ENCODE assay signal across 19 cellular contexts in genomic region chr17:13462673-13463124, GRCh38.
"Had no signal": no experiment of that assay in that cellular context is flagged by ENCODE, and none has a peak within 500 bp of the region (broad histone marks: within the 10 kb centered on the region; RNA-seq: fewer than 3 reads in every experiment).

No MANE protein-coding gene starts in this region.

- H3K4me3 Mint-ChIP-seq: central memory CD8-positive, alpha-beta T cell; natural killer cell treated with Interleukin-12 subunit alpha and Interleukin-12 subunit beta and Interleukin-15 and Interleukin-18, amount 100 ng/mL, for 72 hours had no signal

- H3K4me1 Mint-ChIP-seq: central memory CD8-positive, alpha-beta T cell had no signal

- H3K36me3 ChIP-seq: gastroesophageal sphincter had no signal

- H3K36me3 Mint-ChIP-seq: natural killer cell treated with Interleukin-12 subunit alpha and Interleukin-12 subunit beta and Interleukin-15 and Interleukin-18, amount 100 ng/mL, for 72 hours had no signal

- H3K9me3 ChIP-seq: gastroesophageal sphincter, mucosa of descending colon, psoas muscle had no signal

- H3K27ac Mint-ChIP-seq: natural killer cell treated with Interleukin-12 subunit alpha and Interleukin-12 subunit beta and Interleukin-15 and Interleukin-18, amount 100 ng/mL, for 72 hours had no signal

- H3K27ac ChIP-seq: psoas muscle had no signal

- DNase-seq: cortex of kidney; effector memory CD4-positive, alpha-beta T cell; glutamatergic neuron; islet precursor cell; mammary epithelial cell; mucosa of descending colon; occipital lobe; psoas muscle; stimulated activated CD4-positive, alpha-beta T cell treated with anti-CD3 and anti-CD28 coated beads, Interleukin-15, amount 100 ng/mL, for 24 hours; stimulated activated CD4-positive, alpha-beta T cell treated with anti-CD3 and anti-CD28 coated beads, Interleukin-1b, Interleukin-23, amount 100 ng/mL, for 48 hours; stimulated activated CD4-positive, alpha-beta T cell treated with anti-CD3 and anti-CD28 coated beads, Interleukin-4, amount 100 ng/mL, for 4 hours; stimulated activated naive CD4-positive, alpha-beta T cell; trophoblast cell had no signal

- H3K4me3 ChIP-seq: gastroesophageal sphincter, mucosa of descending colon, psoas muscle had no signal

- ATAC-seq: esophagus mucosa; gastroesophageal sphincter; left lobe of liver; mucosa of descending colon; natural killer cell treated with Interleukin-12 subunit alpha and Interleukin-12 subunit beta and Interleukin-15 and Interleukin-18, amount 100 ng/mL, for 72 hours; psoas muscle; right cardiac atrium had no signal

- H3K4me1 ChIP-seq: gastroesophageal sphincter, psoas muscle had no signal
